ENCODE assay signal across 24 cellular contexts in the genomic region with DNA sequence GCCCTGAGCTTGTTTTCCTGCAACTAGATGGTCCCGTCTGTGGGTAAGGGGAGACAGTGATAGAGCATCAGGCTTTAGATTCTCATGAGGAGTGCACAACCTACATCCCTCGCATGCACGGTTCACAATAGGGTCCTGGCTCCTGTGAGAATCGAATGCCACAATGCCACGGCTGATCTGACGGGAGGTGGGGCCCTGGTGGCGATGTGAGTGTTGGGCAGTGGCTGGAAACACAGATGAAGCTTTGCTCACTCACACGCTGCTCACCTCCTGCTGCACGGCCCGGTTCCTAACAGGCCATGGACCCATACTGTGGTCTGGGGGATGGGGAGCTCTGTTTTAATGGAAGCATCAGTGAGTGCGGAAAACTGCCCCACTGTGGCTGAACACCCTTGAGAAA. TPM values are rescaled to one million over a fixed set of nuclear protein-coding genes. Genes with fewer than 3 reads are reported as not detected.
DNase-seq lines count a peak whose midpoint lies in the region; ATAC-seq, FAIRE-seq and TF ChIP-seq lines count a peak whose summit lies in the region.
"Had no signal": no experiment of that assay in that cellular context is flagged by ENCODE, and none has a peak within 500 bp of the region (broad histone marks: within the 10 kb centered on the region; RNA-seq: fewer than 3 reads in every experiment).

No MANE protein-coding gene starts in this region.

- H3K9ac ChIP-seq in kidney (ENCODE audit: low read length in 2 of 2): no peak overlapping the region
- H3K9ac ChIP-seq: BLaER1 treated with 17β-estradiol and CSF1 and Interleukin-3, amounts not matched to agents 10 nM and 100 nM had no signal

- H3K9me3 Mint-ChIP-seq in natural killer cell treated with Interleukin-12 subunit alpha and Interleukin-12 subunit beta and Interleukin-15 and Interleukin-18, amount 100 ng/mL, for 72 hours: no peaks in the 10 kb centered on the region
- H3K9me3 Mint-ChIP-seq in natural killer cell: no peaks in the 10 kb centered on the region
- H3K9me3 Mint-ChIP-seq: CD4-positive, alpha-beta T cell; CD8-positive, alpha-beta T cell had no signal

- no peaks in the 10 kb centered on the region for H3K4me1 ChIP-seq in kidney (ENCODE audit: control insufficient read depth in 1 of 2, insufficient read depth in 1 of 2, low read depth in 1 of 2, low read length in 2 of 2)
- H3K4me1 ChIP-seq: A549, Caco-2 had no signal

- FAIRE-seq in kidney (lab: Jason Lieb, UNC): no peak
- FAIRE-seq: A549, D721Med, G401.6, GM12891, GM19239 had no signal

- peaks cover 19 to 20% of the 10 kb centered on the region in 2 donors for H3K4me1 Mint-ChIP-seq in natural killer cell treated with Interleukin-12 subunit alpha and Interleukin-12 subunit beta and Interleukin-15 and Interleukin-18, amount 100 ng/mL, for 72 hours (ENCODE audit: low read depth in 2 of 2)
- peaks cover 21 to 22% of the 10 kb centered on the region in 2 donors for H3K4me1 Mint-ChIP-seq in natural killer cell

- H3K4me3 ChIP-seq in kidney (ENCODE audit: low read length in 2 of 2): no peak overlapping the region
- H3K4me3 ChIP-seq: A549; BLaER1 treated with 17β-estradiol and CSF1 and Interleukin-3, amounts not matched to agents 10 nM and 100 nM had no signal

- ATAC-seq in Right ventricle myocardium inferior: no peak
- ATAC-seq in left ventricle myocardium superior: no peak
- no peak for ATAC-seq in natural killer cell treated with Interleukin-12 subunit alpha and Interleukin-12 subunit beta and Interleukin-15 and Interleukin-18, amount 100 ng/mL, for 72 hours
- no peak for ATAC-seq in natural killer cell
- ATAC-seq: A549; CD8-positive, alpha-beta T cell had no signal

- peak; percentile 15 for DNase-seq in Right ventricle myocardium inferior (ENCODE audit: missing footprints)
- DNase-seq in left ventricle myocardium superior: no peak
- peak; percentile 39 for DNase-seq in natural killer cell treated with Interleukin-12 subunit alpha and Interleukin-12 subunit beta and Interleukin-15 and Interleukin-18, amount 100 ng/mL, for 72 hours (ENCODE audit: low spot score)
- DNase-seq in natural killer cell: no peak
- DNase-seq in kidney: peak; percentile 32
- DNase-seq in GM19240 (ENCODE audit: insufficient read length, low spot score): no peak
- no peak for DNase-seq in globus pallidus (ENCODE audit: low spot score)
- DNase-seq: AML-193; Caco-2; Calu3; CD4-positive, alpha-beta T cell; CD8-positive, alpha-beta T cell; DMS79 treated with DMSO at 0.1 percent for 48 hours; GF-D8 had no signal

- H3K9me3 ChIP-seq in kidney (ENCODE audit: control insufficient read depth in 1 of 2, low read length in 2 of 2): no peaks in the 10 kb centered on the region
- H3K9me3 ChIP-seq: A549, Caco-2 had no signal

- H3K27me3 Mint-ChIP-seq in natural killer cell treated with Interleukin-12 subunit alpha and Interleukin-12 subunit beta and Interleukin-15 and Interleukin-18, amount 100 ng/mL, for 72 hours: no peaks in the 10 kb centered on the region
- H3K27me3 Mint-ChIP-seq in natural killer cell (ENCODE audit: low read depth in 2 of 2): no peaks in the 10 kb centered on the region
- H3K27me3 Mint-ChIP-seq: CD4-positive, alpha-beta T cell had no signal

- H3K4me3 Mint-ChIP-seq in natural killer cell treated with Interleukin-12 subunit alpha and Interleukin-12 subunit beta and Interleukin-15 and Interleukin-18, amount 100 ng/mL, for 72 hours: no peak overlapping the region
- H3K4me3 Mint-ChIP-seq in natural killer cell: no peak overlapping the region
- H3K4me3 Mint-ChIP-seq: B cell; CD4-positive, alpha-beta T cell; CD8-positive, alpha-beta T cell had no signal

- H3K27ac ChIP-seq in kidney (ENCODE audit: low read depth in 2 of 2, low read length in 2 of 2): no peak overlapping the region
- H3K27ac ChIP-seq: 22Rv1; A549; BLaER1 treated with 17β-estradiol and CSF1 and Interleukin-3, amounts not matched to agents 10 nM and 100 nM; C4-2B had no signal

- H3K36me3 Mint-ChIP-seq in natural killer cell treated with Interleukin-12 subunit alpha and Interleukin-12 subunit beta and Interleukin-15 and Interleukin-18, amount 100 ng/mL, for 72 hours: no peaks in the 10 kb centered on the region
- no peaks in the 10 kb centered on the region for H3K36me3 Mint-ChIP-seq in natural killer cell
- H3K36me3 Mint-ChIP-seq: CD8-positive, alpha-beta T cell had no signal

- TF ChIP-seq CTCF in natural killer cell (IDR thresholded peaks at IDR 0.05) (no peak), kidney (IDR thresholded peaks at IDR 0.05; ENCODE audit: borderline replicate concordance, extremely low read depth, insufficient read depth) (no peak)

- intact Hi-C loops in Right ventricle myocardium inferior (cut with DNase I): no loop called here
- intact Hi-C loops in left ventricle myocardium superior (cut with micrococcal nuclease): no loop called here
- intact Hi-C loops in natural killer cell (cut with micrococcal nuclease): no loop called here
- intact Hi-C loops in kidney (cut with DNase I): no loop called here

- no peak overlapping the region for H3K27ac Mint-ChIP-seq in natural killer cell treated with Interleukin-12 subunit alpha and Interleukin-12 subunit beta and Interleukin-15 and Interleukin-18, amount 100 ng/mL, for 72 hours
- no peak overlapping the region for H3K27ac Mint-ChIP-seq in natural killer cell
- H3K27ac Mint-ChIP-seq: B cell; CD4-positive, alpha-beta T cell had no signal

- no peaks in the 10 kb centered on the region for H3K36me3 ChIP-seq in kidney (ENCODE audit: control insufficient read depth in 1 of 2, insufficient read depth in 2 of 2, low read length in 2 of 2)
- H3K36me3 ChIP-seq: BLaER1 treated with 17β-estradiol and CSF1 and Interleukin-3, amounts not matched to agents 10 nM and 100 nM had no signal

RNA-seq across cellular contexts. Expression of a gene that starts 35.8 kb away (rescaled TPM):
- total RNA-seq in Right ventricle myocardium inferior (0.70 TPM), left ventricle myocardium superior (0.59 TPM), natural killer cell (1 to 10 TPM in 2 of 3 donors, under 1 TPM in 1; 0.80 to 1.4 (median 1.2) TPM), kidney (2.4 TPM)
- under 1 TPM; 0.40 to 0.56 TPM for total RNA-seq in natural killer cell treated with Interleukin-12 subunit alpha and Interleukin-12 subunit beta and Interleukin-15 and Interleukin-18, amount 100 ng/mL, for 72 hours
- 0.15 TPM for polyA plus RNA-seq in kidney (ENCODE audit: insufficient read depth, low read depth, low replicate concordance)
- total RNA-seq: A172 had no signal

Comparison
In these comparisons a context has a peak if more than half of its experiments do, and no peak if none do; other contexts are left out.
1. DNase-seq: peak in Right ventricle myocardium inferior (single experiment), natural killer cell treated with Interleukin-12 subunit alpha and Interleukin-12 subunit beta and Interleukin-15 and Interleukin-18, amount 100 ng/mL, for 72 hours (single experiment) and kidney (single experiment); none in left ventricle myocardium superior (single experiment), natural killer cell (single experiment), GM19240 (single experiment) and globus pallidus (single experiment).